In genomic region chr10:50506861-50507573, GRCh38 we compare ENCODE assay signal across 18 cellular contexts.
DNase-seq lines count a peak whose midpoint lies in the region; ATAC-seq and TF ChIP-seq lines count a peak whose summit lies in the region.
"Had no signal": no experiment of that assay in that cellular context is flagged by ENCODE, and none has a peak within 500 bp of the region (broad histone marks: within the 10 kb centered on the region; RNA-seq: fewer than 3 reads in every experiment).

No MANE protein-coding gene starts in this region.

- peak overlapping the region in 8 of 59 donors; percentile 1 to 26 (median 14) for H3K4me3 ChIP-seq in dorsolateral prefrontal cortex
- H3K4me3 ChIP-seq: BLaER1 treated with 17β-estradiol and CSF1 and Interleukin-3, amounts not matched to agents 10 nM and 100 nM had no signal

- H3K27ac ChIP-seq in dorsolateral prefrontal cortex (peak overlapping the region; percentile 79 to 100 (median 97)), substantia nigra (ENCODE audit: low read depth, low read length, poor library complexity, severe bottlenecking) (peak overlapping the region; percentile 99)
- H3K27ac ChIP-seq: BLaER1 treated with 17β-estradiol and CSF1 and Interleukin-3, amounts not matched to agents 10 nM and 100 nM; epithelial cell of prostate had no signal

- H3K27ac Mint-ChIP-seq in activated naive CD4-positive, alpha-beta T cell treated with anti-CD3 and anti-CD28 coated beads for 36 hours: no peak overlapping the region
- H3K27ac Mint-ChIP-seq in activated CD8-positive, alpha-beta T cell treated with anti-CD3 and anti-CD28 coated beads, Interleukin-2, amount 10 ng/mL, durations not matched to agents 7 days and 5 days: no peak overlapping the region
- H3K27ac Mint-ChIP-seq: activated CD4-positive, alpha-beta T cell treated with anti-CD3 and anti-CD28 coated beads, Interleukin-2, amount 10 ng/mL, durations not matched to agents 24 days and 14 days; stimulated activated memory B cell treated with anti-CD40 and anti-IgM and Interleukin-4, amounts not matched to agents 10 μg/mL and 1 μg/mL and 100 μg/mL, for 72 hours had no signal

- no peaks in the 10 kb centered on the region for H3K27me3 Mint-ChIP-seq in activated naive CD4-positive, alpha-beta T cell treated with anti-CD3 and anti-CD28 coated beads for 36 hours (ENCODE audit: low read depth)
- no peaks in the 10 kb centered on the region for H3K27me3 Mint-ChIP-seq in activated CD8-positive, alpha-beta T cell treated with anti-CD3 and anti-CD28 coated beads, Interleukin-2, amount 10 ng/mL, durations not matched to agents 7 days and 5 days (ENCODE audit: low read depth)
- H3K27me3 Mint-ChIP-seq: activated CD4-positive, alpha-beta T cell treated with anti-CD3 and anti-CD28 coated beads, Interleukin-2, amount 10 ng/mL, durations not matched to agents 24 days and 14 days; stimulated activated memory B cell treated with anti-CD40 and anti-IgM and Interleukin-4, amounts not matched to agents 10 μg/mL and 1 μg/mL and 100 μg/mL, for 72 hours had no signal

- peaks cover 49% of the 10 kb centered on the region for H3K4me1 Mint-ChIP-seq in activated naive CD4-positive, alpha-beta T cell treated with anti-CD3 and anti-CD28 coated beads for 36 hours (ENCODE audit: low read depth)
- peaks cover 67% of the 10 kb centered on the region for H3K4me1 Mint-ChIP-seq in activated CD8-positive, alpha-beta T cell treated with anti-CD3 and anti-CD28 coated beads, Interleukin-2, amount 10 ng/mL, durations not matched to agents 7 days and 5 days (ENCODE audit: low read depth)

- peak; percentile 64 for DNase-seq in SK-MEL-5 (ENCODE audit: low read depth, low spot score)
- peak; percentile 58 to 90 (median 84) for DNase-seq in dorsolateral prefrontal cortex
- DNase-seq in medulla oblongata (ENCODE audit: extremely low spot score): peak; percentile 96
- DNase-seq in substantia nigra (lab: John Stamatoyannopoulos, UW): peak in 46 of 49 donors; percentile 29 to 91 (median 74)
- no peak for DNase-seq in activated naive CD4-positive, alpha-beta T cell treated with anti-CD3 and anti-CD28 coated beads for 36 hours
- DNase-seq in activated CD8-positive, alpha-beta T cell treated with anti-CD3 and anti-CD28 coated beads, Interleukin-2, amount 10 ng/mL, durations not matched to agents 7 days and 5 days: no peak
- DNase-seq: activated CD4-positive, alpha-beta T cell treated with anti-CD3 and anti-CD28 coated beads, Interleukin-2, amount 10 ng/mL, durations not matched to agents 24 days and 14 days; activated T-cell treated with anti-CD3 and anti-CD28 coated beads, Interleukin-2, amount 50 U/mL, for 1 hour; KBM-7; kidney glomerular epithelial cell; NCI-H1417; SIG-M5; T-helper 9 cell had no signal

- peaks cover 4% of the 10 kb centered on the region for H3K36me3 Mint-ChIP-seq in activated naive CD4-positive, alpha-beta T cell treated with anti-CD3 and anti-CD28 coated beads for 36 hours (ENCODE audit: low read depth)
- peaks cover 9% of the 10 kb centered on the region for H3K36me3 Mint-ChIP-seq in activated CD8-positive, alpha-beta T cell treated with anti-CD3 and anti-CD28 coated beads, Interleukin-2, amount 10 ng/mL, durations not matched to agents 7 days and 5 days (ENCODE audit: low read depth)

- intact Hi-C loops in dorsolateral prefrontal cortex (cut with DNase I): loop anchor here (5.0 kb wide), 3 partner anchors 45 to 115 kb away; partner anchors contain the start of gene SGMS1 (in 2 of the 2)
- intact Hi-C loops in activated naive CD4-positive, alpha-beta T cell treated with anti-CD3 and anti-CD28 coated beads for 36 hours (cut with micrococcal nuclease): no loop called here

- CTCF ChIA-PET in activated naive CD4-positive, alpha-beta T cell treated with anti-CD3 and anti-CD28 coated beads for 36 hours (lab: Charles Lee): interaction anchor here (1.1 kb wide), 1 partner anchor 26 kb away, joined by 3 read pairs; no protein-coding TSS in a partner anchor
- CTCF ChIA-PET in activated CD8-positive, alpha-beta T cell treated with anti-CD3 and anti-CD28 coated beads, Interleukin-2, amount 10 ng/mL, durations not matched to agents 7 days and 5 days (lab: Charles Lee): interaction anchor here (0.9 to 4.1 kb wide), 4 partner anchors 9 to 86 kb away, joined by 3 to 17 read pairs (median 6); no protein-coding TSS in a partner anchor

- in situ Hi-C loops in SK-MEL-5 (cut with HindIII; ENCODE audit: low pct_unique_long_range_greater_than_20kb, low sequenced_read_pairs): no loop called here

- POLR2A ChIA-PET in activated CD8-positive, alpha-beta T cell treated with anti-CD3 and anti-CD28 coated beads, Interleukin-2, amount 10 ng/mL, durations not matched to agents 7 days and 5 days (lab: Charles Lee): interaction anchor here (0.7 kb wide), 1 partner anchor 46 kb away, joined by 3 read pairs; no protein-coding TSS in a partner anchor

- no peak overlapping the region for H3K4me3 Mint-ChIP-seq in activated naive CD4-positive, alpha-beta T cell treated with anti-CD3 and anti-CD28 coated beads for 36 hours
- H3K4me3 Mint-ChIP-seq in activated CD8-positive, alpha-beta T cell treated with anti-CD3 and anti-CD28 coated beads, Interleukin-2, amount 10 ng/mL, durations not matched to agents 7 days and 5 days: no peak overlapping the region
- H3K4me3 Mint-ChIP-seq: activated CD4-positive, alpha-beta T cell treated with anti-CD3 and anti-CD28 coated beads, Interleukin-2, amount 10 ng/mL, durations not matched to agents 24 days and 14 days; stimulated activated memory B cell treated with anti-CD40 and anti-IgM and Interleukin-4, amounts not matched to agents 10 μg/mL and 1 μg/mL and 100 μg/mL, for 72 hours had no signal

- TF ChIP-seq CTCF in dorsolateral prefrontal cortex (IDR thresholded peaks at IDR 0.05 in 54 of 56, conservative IDR thresholded peaks at IDR 0.05 in 2 of 56; ENCODE audit: low read depth in 1 of 56, partially characterized antibody in 56 of 56): peak in 4 of 56 donors; percentile 9 to 21 (median 12)

- H3K9me3 Mint-ChIP-seq in activated naive CD4-positive, alpha-beta T cell treated with anti-CD3 and anti-CD28 coated beads for 36 hours: no peaks in the 10 kb centered on the region
- H3K9me3 Mint-ChIP-seq in activated CD8-positive, alpha-beta T cell treated with anti-CD3 and anti-CD28 coated beads, Interleukin-2, amount 10 ng/mL, durations not matched to agents 7 days and 5 days (ENCODE audit: insufficient read depth): no peaks in the 10 kb centered on the region
- H3K9me3 Mint-ChIP-seq: activated CD4-positive, alpha-beta T cell treated with anti-CD3 and anti-CD28 coated beads, Interleukin-2, amount 10 ng/mL, durations not matched to agents 24 days and 14 days; stimulated activated memory B cell treated with anti-CD40 and anti-IgM and Interleukin-4, amounts not matched to agents 10 μg/mL and 1 μg/mL and 100 μg/mL, for 72 hours had no signal

- no peak for ATAC-seq in HG02870 (IDR thresholded peaks at IDR 0.05; ENCODE audit: unreplicated experiment)
- no peak for ATAC-seq in HG03520 (IDR thresholded peaks at IDR 0.05; ENCODE audit: unreplicated experiment)
- no peak for ATAC-seq in activated CD8-positive, alpha-beta T cell treated with anti-CD3 and anti-CD28 coated beads, Interleukin-2, amount 10 ng/mL, durations not matched to agents 7 days and 5 days
- ATAC-seq: stimulated activated memory B cell treated with anti-CD40 and anti-IgM and Interleukin-4, amounts not matched to agents 10 μg/mL and 1 μg/mL and 100 μg/mL, for 72 hours had no signal

- no peaks in the 10 kb centered on the region for H3K27me3 ChIP-seq in dorsolateral prefrontal cortex
- H3K27me3 ChIP-seq: BLaER1 treated with 17β-estradiol and CSF1 and Interleukin-3, amounts not matched to agents 10 nM and 100 nM had no signal

Comparison
In these comparisons a context has a peak if more than half of its experiments do, and no peak if none do; other contexts are left out.
1. DNase-seq: peak in SK-MEL-5 (single experiment), dorsolateral prefrontal cortex (10 of 10), medulla oblongata (single experiment) and substantia nigra (46 of 49); none in activated naive CD4-positive, alpha-beta T cell treated with anti-CD3 and anti-CD28 coated beads for 36 hours (single experiment) and activated CD8-positive, alpha-beta T cell treated with anti-CD3 and anti-CD28 coated beads, Interleukin-2, amount 10 ng/mL, durations not matched to agents 7 days and 5 days (single experiment).